ENCODE assay signal across 20 cellular contexts in genomic region chr4:141376769-141377168, GRCh38.
DNase-seq lines count a peak whose midpoint lies in the region; ATAC-seq lines count a peak whose summit lies in the region.
"Had no signal": no experiment of that assay in that cellular context is flagged by ENCODE, and none has a peak within 500 bp of the region (broad histone marks: within the 10 kb centered on the region; RNA-seq: fewer than 3 reads in every experiment).

No MANE protein-coding gene starts in this region.

- H3K27me3 Mint-ChIP-seq in activated CD4-positive, alpha-beta memory T cell treated with anti-CD3 and anti-CD28 coated beads for 36 hours = peaks cover 9% of the 10 kb centered on the region

- no peak for DNase-seq in activated CD4-positive, alpha-beta memory T cell treated with anti-CD3 and anti-CD28 coated beads for 36 hours
- DNase-seq in NCI-H69 (lab: John Stamatoyannopoulos, UW) = no peak
- DNase-seq in COLO829 (ENCODE audit: low spot score) = no peak
- DNase-seq in UCSD-AML1 (lab: John Stamatoyannopoulos, UW; ENCODE audit: unreplicated experiment) = no peak
- DNase-seq: activated CD4-positive, alpha-beta T cell treated with anti-CD3 and anti-CD28 coated beads, Interleukin-2, amount 50 U/mL, for 48 hours; activated naive CD4-positive, alpha-beta T cell treated with Interleukin-2 at 50 U/mL for 16 hours; anterior cingulate cortex; central memory CD4-positive, alpha-beta T cell; effector CD4-positive, alpha-beta T cell; GDM1; left lung; NCI-H187; NCI-H446 treated with DMSO at 0.1 percent for 48 hours; SHP77; testis had no signal

- no peak overlapping the region for H3K27ac Mint-ChIP-seq in activated CD4-positive, alpha-beta memory T cell treated with anti-CD3 and anti-CD28 coated beads for 36 hours

- H3K4me1 Mint-ChIP-seq in activated CD4-positive, alpha-beta memory T cell treated with anti-CD3 and anti-CD28 coated beads for 36 hours (ENCODE audit: low read depth) = no peaks in the 10 kb centered on the region

- intact Hi-C loops in activated CD4-positive, alpha-beta memory T cell treated with anti-CD3 and anti-CD28 coated beads for 36 hours (cut with micrococcal nuclease) = no loop called here

- peaks cover 4% of the 10 kb centered on the region for H3K9me3 Mint-ChIP-seq in activated CD4-positive, alpha-beta memory T cell treated with anti-CD3 and anti-CD28 coated beads for 36 hours

- H3K36me3 Mint-ChIP-seq in activated CD4-positive, alpha-beta memory T cell treated with anti-CD3 and anti-CD28 coated beads for 36 hours = no peaks in the 10 kb centered on the region

- ATAC-seq in GM18499 (IDR thresholded peaks at IDR 0.05; ENCODE audit: insufficient read depth, unreplicated experiment) = peak; percentile 92
- ATAC-seq in GM19455 (IDR thresholded peaks at IDR 0.05; ENCODE audit: unreplicated experiment) = peak; percentile 84
- peak; percentile 68 for ATAC-seq in HG02763 (IDR thresholded peaks at IDR 0.05; ENCODE audit: unreplicated experiment)
- peak; percentile 89 for ATAC-seq in HG03442 (IDR thresholded peaks at IDR 0.05; ENCODE audit: unreplicated experiment)
- ATAC-seq: K562 had no signal

- CTCF ChIA-PET in activated CD4-positive, alpha-beta memory T cell treated with anti-CD3 and anti-CD28 coated beads for 36 hours (lab: Charles Lee) = no interaction called here

- POLR2A ChIA-PET in activated CD4-positive, alpha-beta memory T cell treated with anti-CD3 and anti-CD28 coated beads for 36 hours (lab: Charles Lee) = no interaction called here

- no peak overlapping the region for H3K4me3 Mint-ChIP-seq in activated CD4-positive, alpha-beta memory T cell treated with anti-CD3 and anti-CD28 coated beads for 36 hours
